14 cellular contexts compared by ENCODE assay signal in genomic region chr12:105315130-105315529, GRCh38.
"Had no signal": no experiment of that assay in that cellular context is flagged by ENCODE, and none has a peak within 500 bp of the region (broad histone marks: within the 10 kb centered on the region; RNA-seq: fewer than 3 reads in every experiment).

No MANE protein-coding gene starts in this region.

- H2AFZ ChIP-seq: neural progenitor cell had no signal

- H3K9ac ChIP-seq: neural progenitor cell had no signal

- H3K27ac Mint-ChIP-seq: mesothelial cell of epicardium, neural progenitor cell had no signal

- H3K4me2 ChIP-seq: neural progenitor cell had no signal

- H3K36me3 ChIP-seq: heart left ventricle, lower lobe of right lung, neural progenitor cell, pancreas, sigmoid colon had no signal

- H3K9me3 ChIP-seq: lower lobe of right lung, pancreas, sigmoid colon had no signal

- H3K4me3 ChIP-seq: heart left ventricle, lower lobe of right lung, neural progenitor cell, pancreas, sigmoid colon had no signal

- H3K27me3 ChIP-seq: heart left ventricle, neural progenitor cell, pancreas, sigmoid colon had no signal

- H3K4me3 Mint-ChIP-seq: activated CD4-positive, alpha-beta T cell treated with anti-CD3 and anti-CD28 coated beads, Interleukin-2, amount 10 ng/mL, durations not matched to agents 24 days and 14 days; mesothelial cell of epicardium; neural progenitor cell had no signal

- H3K27ac ChIP-seq: heart left ventricle, lower lobe of right lung, neural progenitor cell, sigmoid colon had no signal

- ATAC-seq: heart left ventricle, left cardiac atrium, lower lobe of right lung, pancreas had no signal

- H3K27me3 Mint-ChIP-seq: activated CD4-positive, alpha-beta T cell treated with anti-CD3 and anti-CD28 coated beads, Interleukin-2, amount 10 ng/mL, durations not matched to agents 24 days and 14 days had no signal

- H3K4me1 Mint-ChIP-seq: neural progenitor cell had no signal

- DNase-seq: activated CD4-positive, alpha-beta T cell treated with anti-CD3 and anti-CD28 coated beads, Interleukin-2, amount 10 ng/mL, durations not matched to agents 24 days and 14 days; activated CD4-positive, CD25-positive, alpha-beta regulatory T cell; activated CD8-positive, alpha-beta memory T cell treated with anti-CD3 and anti-CD28 coated beads for 24 hours; aorta; cerebellar nuclear complex; foreskin melanocyte; heart left ventricle; left cardiac atrium; lower lobe of right lung; pancreas; sigmoid colon; stimulated activated CD4-positive, alpha-beta T cell treated with anti-CD3 and anti-CD28 coated beads, Interleukin-1b, Interleukin-23, amount 100 ng/mL, for 48 hours had no signal

- H3K4me1 ChIP-seq: lower lobe of right lung, neural progenitor cell had no signal
